In genomic region chr13:111436446-111436845, GRCh38 we compare ENCODE assay signal across 36 cellular contexts.
"Had no signal": no experiment of that assay in that cellular context is flagged by ENCODE, and none has a peak within 500 bp of the region (broad histone marks: within the 10 kb centered on the region; RNA-seq: fewer than 3 reads in every experiment).

No MANE protein-coding gene starts in this region.

- H3K4me1 Mint-ChIP-seq: activated B cell treated with CpG ODN at 0.5 μM for 24 hours; activated CD4-positive, alpha-beta T cell treated with anti-CD3 and anti-CD28 coated beads, Interleukin-2, amount 10 ng/mL, durations not matched to agents 24 days and 14 days had no signal

- H3K27ac Mint-ChIP-seq: activated B cell treated with CpG ODN at 0.5 μM for 24 hours; activated CD4-positive, alpha-beta memory T cell treated with anti-CD3 and anti-CD28 coated beads for 36 hours; activated CD4-positive, alpha-beta T cell treated with anti-CD3 and anti-CD28 coated beads, Interleukin-2, amount 10 ng/mL, durations not matched to agents 24 days and 14 days; activated CD8-positive, alpha-beta T cell treated with anti-CD3 and anti-CD28 coated beads for 36 hours; activated naive CD4-positive, alpha-beta T cell treated with anti-CD3 and anti-CD28 coated beads for 36 hours; activated naive CD4-positive, alpha-beta T cell treated with anti-CD3 and anti-CD28 coated beads, Interleukin-2, amount 50 U/mL, for 72 hours; activated naive CD8-positive, alpha-beta T cell treated with anti-CD3 and anti-CD28 coated beads for 36 hours; activated T-cell treated with anti-CD3 and anti-CD28 coated beads, Interleukin-2, amount 50 U/mL, for 72 hours; activated T-helper 1 cell treated with anti-CD3 and anti-CD28 coated beads, Interleukin-12 subunit alpha, Interleukin-12 subunit beta, Interleukin-2, Interleukin-4 antibody, amounts not matched to agents 30 ng/mL and 10 ng/mL and 1 ng/mL, durations not matched to agents 14 hours and 24 hours and 36 hours; activated T-helper 17 cell treated with anti-CD3 and anti-CD28 coated beads, Interleukin-2, amount 50 U/mL, for 72 hours; T-helper 1 cell treated with Interleukin-12 subunit alpha and Interleukin-12 subunit beta and Interleukin-4 antibody, amounts not matched to agents 30 μg/mL and 1 μg/mL, for 36 hours; T-helper 2 cell treated with Interferon-gamma antibody and Interleukin-4, amounts not matched to agents 5 μg/mL and 100 μg/mL, for 36 hours had no signal

- H3K27me3 ChIP-seq: adrenal gland, body of pancreas, brain microvascular endothelial cell, breast epithelium had no signal

- H3K4me1 ChIP-seq: adrenal gland, body of pancreas, breast epithelium had no signal

- H3K9me3 ChIP-seq: adrenal gland, body of pancreas, breast epithelium had no signal

- H3K9me3 Mint-ChIP-seq: activated B cell treated with CpG ODN at 0.5 μM for 24 hours; activated CD4-positive, alpha-beta memory T cell treated with anti-CD3 and anti-CD28 coated beads for 36 hours; activated CD8-positive, alpha-beta T cell treated with anti-CD3 and anti-CD28 coated beads for 36 hours; activated naive CD4-positive, alpha-beta T cell treated with anti-CD3 and anti-CD28 coated beads for 36 hours; activated naive CD8-positive, alpha-beta T cell treated with anti-CD3 and anti-CD28 coated beads for 36 hours; activated T-cell treated with anti-CD3 and anti-CD28 coated beads, Interleukin-2, amount 50 U/mL, for 4 hours; activated T-helper 1 cell treated with anti-CD3 and anti-CD28 coated beads, Interleukin-12 subunit alpha, Interleukin-12 subunit beta, Interleukin-2, Interleukin-4 antibody, amounts not matched to agents 30 ng/mL and 10 ng/mL and 1 ng/mL, durations not matched to agents 14 hours and 24 hours and 36 hours; T-helper 1 cell treated with Interleukin-12 subunit alpha and Interleukin-12 subunit beta and Interleukin-4 antibody, amounts not matched to agents 30 μg/mL and 1 μg/mL, for 36 hours; T-helper 2 cell treated with Interferon-gamma antibody and Interleukin-4, amounts not matched to agents 5 μg/mL and 100 μg/mL, for 36 hours had no signal

- H3K4me3 ChIP-seq: adrenal gland, body of pancreas, breast epithelium had no signal

- H3K27ac ChIP-seq: adrenal gland, body of pancreas, brain microvascular endothelial cell, breast epithelium, VCaP had no signal

- H3K36me3 Mint-ChIP-seq: activated CD4-positive, alpha-beta memory T cell treated with anti-CD3 and anti-CD28 coated beads for 36 hours; activated naive CD4-positive, alpha-beta T cell treated with anti-CD3 and anti-CD28 coated beads, Interleukin-2, amount 50 U/mL, for 72 hours; activated naive CD8-positive, alpha-beta T cell treated with anti-CD3 and anti-CD28 coated beads for 36 hours had no signal

- H3K4me3 Mint-ChIP-seq: activated B cell treated with CpG ODN at 0.5 μM for 24 hours; activated CD4-positive, alpha-beta memory T cell treated with anti-CD3 and anti-CD28 coated beads for 36 hours; activated CD4-positive, alpha-beta T cell treated with anti-CD3 and anti-CD28 coated beads, Interleukin-2, amount 10 ng/mL, durations not matched to agents 24 days and 14 days; activated CD8-positive, alpha-beta T cell treated with anti-CD3 and anti-CD28 coated beads for 36 hours; activated naive CD4-positive, alpha-beta T cell treated with anti-CD3 and anti-CD28 coated beads for 36 hours; activated naive CD8-positive, alpha-beta T cell treated with anti-CD3 and anti-CD28 coated beads for 36 hours; activated T-cell treated with anti-CD3 and anti-CD28 coated beads, Interleukin-2, amount 50 U/mL, for 4 hours; activated T-cell treated with anti-CD3 and anti-CD28 coated beads, Interleukin-2, amount 50 U/mL, for 72 hours; activated T-helper 1 cell treated with anti-CD3 and anti-CD28 coated beads, Interleukin-12 subunit alpha, Interleukin-12 subunit beta, Interleukin-2, Interleukin-4 antibody, amounts not matched to agents 30 ng/mL and 10 ng/mL and 1 ng/mL, durations not matched to agents 14 hours and 24 hours and 36 hours; activated T-helper 17 cell treated with anti-CD3 and anti-CD28 coated beads, Interleukin-2, amount 50 U/mL, for 72 hours; T-helper 1 cell treated with Interleukin-12 subunit alpha and Interleukin-12 subunit beta and Interleukin-4 antibody, amounts not matched to agents 30 μg/mL and 1 μg/mL, for 36 hours; T-helper 2 cell treated with Interferon-gamma antibody and Interleukin-4, amounts not matched to agents 5 μg/mL and 100 μg/mL, for 36 hours had no signal

- FAIRE-seq: astrocyte, TTC549 had no signal

- H3K36me3 ChIP-seq: adrenal gland, brain microvascular endothelial cell, breast epithelium had no signal

- DNase-seq: activated B cell treated with CpG ODN at 0.5 μM for 24 hours; activated CD4-positive, alpha-beta memory T cell treated with anti-CD3 and anti-CD28 coated beads for 36 hours; activated CD4-positive, alpha-beta T cell treated with anti-CD3 and anti-CD28 coated beads for 4 hours; activated CD4-positive, alpha-beta T cell treated with anti-CD3 and anti-CD28 coated beads, Interleukin-2, amount 10 ng/mL, durations not matched to agents 24 days and 14 days; activated CD4-positive, alpha-beta T cell treated with anti-CD3 and anti-CD28 coated beads, Interleukin-2, amount 50 U/mL, for 1 hour; activated CD4-positive, alpha-beta T cell treated with anti-CD3 and anti-CD28 coated beads, Interleukin-2, amount 50 U/mL, for 4 hours; activated CD4-positive, CD25-positive, alpha-beta regulatory T cell treated with anti-CD3 and anti-CD28 coated beads, Interleukin-2, amount 50 U/mL, for 72 hours; activated CD8-positive, alpha-beta T cell treated with anti-CD3 and anti-CD28 coated beads for 36 hours; activated effector memory CD4-positive, alpha-beta T cell treated with anti-CD3 and anti-CD28 coated beads, Interleukin-2, amount 50 U/mL, for 16 hours; activated gamma-delta T cell treated with Interleukin-2 at 50 U/mL for 16 hours; activated naive CD4-positive, alpha-beta T cell; activated naive CD4-positive, alpha-beta T cell treated with anti-CD3 and anti-CD28 coated beads for 36 hours; activated naive CD4-positive, alpha-beta T cell treated with anti-CD3 and anti-CD28 coated beads, Interleukin-2, amount 50 U/mL, for 16 hours; activated naive CD8-positive, alpha-beta T cell treated with anti-CD3 and anti-CD28 coated beads for 36 hours; activated T-cell treated with anti-CD3 and anti-CD28 coated beads for 4 hours; activated T-cell treated with anti-CD3 and anti-CD28 coated beads, Interleukin-2, amount 50 U/mL, for 1 hour; activated T-cell treated with anti-CD3 and anti-CD28 coated beads, Interleukin-2, amount 50 U/mL, for 4 hours; activated T-cell treated with anti-CD3 and anti-CD28 coated beads, Interleukin-2, amount 50 U/mL, for 72 hours; adrenal gland; amniotic stem cell; aorta; body of pancreas; brain microvascular endothelial cell; central memory CD4-positive, alpha-beta T cell; T-helper 1 cell; T-helper 2 cell; T-helper 9 cell had no signal

- ATAC-seq: activated CD8-positive, alpha-beta T cell treated with anti-CD3 and anti-CD28 coated beads for 36 hours; activated naive CD4-positive, alpha-beta T cell treated with anti-CD3 and anti-CD28 coated beads, Interleukin-2, amount 50 U/mL, for 72 hours; activated T-cell treated with anti-CD3 and anti-CD28 coated beads, Interleukin-2, amount 50 U/mL, for 4 hours; activated T-cell treated with anti-CD3 and anti-CD28 coated beads, Interleukin-2, amount 50 U/mL, for 72 hours; activated T-helper 17 cell treated with anti-CD3 and anti-CD28 coated beads, Interleukin-2, amount 50 U/mL, for 72 hours; body of pancreas had no signal
